In genomic region chr1:109392788-109393580, GRCh38 we compare ENCODE assay signal across 9 cellular contexts. TPM values are rescaled to one million over a fixed set of nuclear protein-coding genes. Genes with fewer than 3 reads are reported as not detected.
DNase-seq lines count a peak whose midpoint lies in the region; ATAC-seq, FAIRE-seq and TF ChIP-seq lines count a peak whose summit lies in the region.
"Had no signal": no experiment of that assay in that cellular context is flagged by ENCODE, and none has a peak within 500 bp of the region (broad histone marks: within the 10 kb centered on the region; RNA-seq: fewer than 3 reads in every experiment).

No MANE protein-coding gene starts in this region.

- H3K4me1 Mint-ChIP-seq in CD8-positive, alpha-beta memory T cell, result peaks cover 4 to 10% (median 10%) of the 10 kb centered on the region in 3 donors

- TF ChIP-seq CTCF in Peyer's patch (IDR thresholded peaks at IDR 0.05) (no peak), pancreas (IDR thresholded peaks at IDR 0.05) (no peak)

- CTCF ChIA-PET in CD8-positive, alpha-beta memory T cell (lab: Charles Lee), result interaction anchor here (0.6 kb wide), 1 partner anchor 14 kb away, joined by 3 read pairs; no protein-coding TSS in a partner anchor

- H3K36me3 Mint-ChIP-seq in CD8-positive, alpha-beta memory T cell, result no peaks in the 10 kb centered on the region

- peaks cover 18% of the 10 kb centered on the region for H3K27me3 ChIP-seq in CD8-positive, alpha-beta memory T cell (ENCODE audit: insufficient read depth, low read length, poor library complexity, severe bottlenecking)
- H3K27me3 ChIP-seq in Peyer's patch (no peaks in the 10 kb centered on the region), pancreas (no peaks in the 10 kb centered on the region)

- POLR2A ChIA-PET in CD8-positive, alpha-beta memory T cell (lab: Charles Lee), result no interaction called here

- peak; percentile 69 to 73 for TF ChIP-seq POLR2A in Peyer's patch (IDR thresholded peaks at IDR 0.05)

- no peaks in the 10 kb centered on the region for H3K36me3 ChIP-seq in CD8-positive, alpha-beta memory T cell (ENCODE audit: insufficient read depth, low read length)
- no peaks in the 10 kb centered on the region for H3K36me3 ChIP-seq in Peyer's patch
- H3K36me3 ChIP-seq in pancreas, result no peaks in the 10 kb centered on the region

- peaks cover 28 to 67% of the 10 kb centered on the region in 2 donors for H3K27me3 Mint-ChIP-seq in CD8-positive, alpha-beta memory T cell

- 16 to 17% methylated on average over 10 of the region's 10 CpGs for WGBS in pancreas, 2 donors

- no peak for DNase-seq in CD8-positive, alpha-beta memory T cell
- DNase-seq in Peyer's patch (peak; percentile 21 to 83 (median 81)), fibroblast of peridontal ligament (ENCODE audit: extremely low read depth) (peak; percentile 63), pancreas (peak in 4 of 6 donors; percentile 36 to 56 (median 42)), T-helper 9 cell (no peak)
- DNase-seq in stimulated activated CD4-positive, alpha-beta T cell treated with anti-CD3 and anti-CD28 coated beads, Interleukin-12 subunit alpha, Interleukin-12 subunit beta, amount 100 ng/mL, for 4 hours, result no peak

- ATAC-seq in pancreas (peak; percentile 49 to 64 (median 59)), HG03457 (IDR thresholded peaks at IDR 0.05; ENCODE audit: unreplicated experiment) (no peak), GM18519 (IDR thresholded peaks at IDR 0.05; ENCODE audit: low FRiP score, unreplicated experiment) (no peak)

- no peaks in the 10 kb centered on the region for H3K9me3 Mint-ChIP-seq in CD8-positive, alpha-beta memory T cell
- H3K9me3 Mint-ChIP-seq: T-helper 1 cell treated with Interleukin-12 subunit alpha and Interleukin-12 subunit beta and Interleukin-4 antibody, amounts not matched to agents 30 μg/mL and 1 μg/mL, for 36 hours had no signal

- intact Hi-C loops in pancreas (cut with DNase I), result loop anchor here in 1 of 3 donors (10.0 kb wide), 1 partner anchor 118 kb away; no protein-coding TSS in a partner anchor

- no peaks in the 10 kb centered on the region for H3K9me3 ChIP-seq in CD8-positive, alpha-beta memory T cell (ENCODE audit: low read length)
- H3K9me3 ChIP-seq in Peyer's patch, result no peaks in the 10 kb centered on the region
- no peaks in the 10 kb centered on the region for H3K9me3 ChIP-seq in pancreas

- no peak for FAIRE-seq in pancreas (lab: Jason Lieb, UNC)

- no peak overlapping the region for H3K27ac Mint-ChIP-seq in CD8-positive, alpha-beta memory T cell
- H3K27ac Mint-ChIP-seq: T-helper 1 cell treated with Interleukin-12 subunit alpha and Interleukin-12 subunit beta and Interleukin-4 antibody, amounts not matched to agents 30 μg/mL and 1 μg/mL, for 36 hours had no signal

- H3K4me1 ChIP-seq in CD8-positive, alpha-beta memory T cell (ENCODE audit: insufficient read depth, low read length), result peaks cover 10% of the 10 kb centered on the region
- peaks cover 0 to 43% (median 12%) of the 10 kb centered on the region in 4 donors for H3K4me1 ChIP-seq in Peyer's patch
- H3K4me1 ChIP-seq in pancreas, result peaks cover 4 to 55% (median 23%) of the 10 kb centered on the region in 3 donors

- no peak overlapping the region for H3K4me3 Mint-ChIP-seq in CD8-positive, alpha-beta memory T cell
- H3K4me3 Mint-ChIP-seq: T-helper 1 cell treated with Interleukin-12 subunit alpha and Interleukin-12 subunit beta and Interleukin-4 antibody, amounts not matched to agents 30 μg/mL and 1 μg/mL, for 36 hours had no signal

- no peak overlapping the region for H3K4me3 ChIP-seq in CD8-positive, alpha-beta memory T cell (ENCODE audit: low read length)
- H3K4me3 ChIP-seq in Peyer's patch (peak overlapping the region in 2 of 4 donors; percentile 22 to 24), pancreas (peak overlapping the region in 2 of 4 donors; percentile 1 to 2)

- peak overlapping the region; percentile 71 for H3K27ac ChIP-seq in CD8-positive, alpha-beta memory T cell (ENCODE audit: low read depth, low read length)
- peak overlapping the region; percentile 28 to 92 (median 78) for H3K27ac ChIP-seq in Peyer's patch
- peak overlapping the region; percentile 35 to 81 (median 69) for H3K27ac ChIP-seq in pancreas

RNA-seq across cellular contexts. Expression of gene SORT1, which starts 4.7 kb away (rescaled TPM):
- total RNA-seq in CD8-positive, alpha-beta memory T cell, result 1 to 10 TPM; 3.0 to 3.9 TPM
- polyA plus RNA-seq in CD8-positive, alpha-beta memory T cell, result 0.16 TPM
- total RNA-seq in Peyer's patch (100 to 1,000 TPM in 2 of 4 donors, 10 to 100 TPM in 2; 24.8 to 124 (median 96.0) TPM), pancreas (10 to 100 TPM; 22.9 to 60.7 (median 30.7) TPM)
- polyA plus RNA-seq in pancreas, result 10 to 100 TPM; 10.4 to 14.9 TPM

RNA-seq across cellular contexts. Expression of gene PSMA5, which starts 33.3 kb away (rescaled TPM):
- 100 to 1,000 TPM; 207 to 238 TPM for total RNA-seq in CD8-positive, alpha-beta memory T cell
- 120 TPM for polyA plus RNA-seq in CD8-positive, alpha-beta memory T cell
- total RNA-seq in Peyer's patch (10 to 100 TPM; 29.7 to 69.3 (median 50.4) TPM), pancreas (10 to 100 TPM; 21.4 to 36.2 (median 27.7) TPM)
- polyA plus RNA-seq in pancreas, result 10 to 100 TPM; 16.1 to 24.8 TPM

Comparison
In these comparisons a context has a peak if more than half of its experiments do, and no peak if none do; other contexts are left out.
1. DNase-seq: peak in Peyer's patch (3 of 3), fibroblast of peridontal ligament (single experiment) and pancreas (4 of 6); none in CD8-positive, alpha-beta memory T cell (0 of 5), T-helper 9 cell (single experiment) and stimulated activated CD4-positive, alpha-beta T cell treated with anti-CD3 and anti-CD28 coated beads, Interleukin-12 subunit alpha, Interleukin-12 subunit beta, amount 100 ng/mL, for 4 hours (single experiment).
2. ATAC-seq: peak in pancreas (4 of 4); none in HG03457 (single experiment) and GM18519 (single experiment).
3. RNA of gene SORT1, which starts 4.7 kb away (total RNA-seq): 24.8 to 124 TPM in Peyer's patch and 22.9 to 60.7 TPM in pancreas; 3.0 to 3.9 TPM in CD8-positive, alpha-beta memory T cell; every median in the first group is over 4 times any median in the second.
4. Peak in every context shown above with its lines, with median percentiles within 50 percentile points of each other: H3K27ac ChIP-seq.